1 cellular context compared by ENCODE assay signal in the genomic region with DNA sequence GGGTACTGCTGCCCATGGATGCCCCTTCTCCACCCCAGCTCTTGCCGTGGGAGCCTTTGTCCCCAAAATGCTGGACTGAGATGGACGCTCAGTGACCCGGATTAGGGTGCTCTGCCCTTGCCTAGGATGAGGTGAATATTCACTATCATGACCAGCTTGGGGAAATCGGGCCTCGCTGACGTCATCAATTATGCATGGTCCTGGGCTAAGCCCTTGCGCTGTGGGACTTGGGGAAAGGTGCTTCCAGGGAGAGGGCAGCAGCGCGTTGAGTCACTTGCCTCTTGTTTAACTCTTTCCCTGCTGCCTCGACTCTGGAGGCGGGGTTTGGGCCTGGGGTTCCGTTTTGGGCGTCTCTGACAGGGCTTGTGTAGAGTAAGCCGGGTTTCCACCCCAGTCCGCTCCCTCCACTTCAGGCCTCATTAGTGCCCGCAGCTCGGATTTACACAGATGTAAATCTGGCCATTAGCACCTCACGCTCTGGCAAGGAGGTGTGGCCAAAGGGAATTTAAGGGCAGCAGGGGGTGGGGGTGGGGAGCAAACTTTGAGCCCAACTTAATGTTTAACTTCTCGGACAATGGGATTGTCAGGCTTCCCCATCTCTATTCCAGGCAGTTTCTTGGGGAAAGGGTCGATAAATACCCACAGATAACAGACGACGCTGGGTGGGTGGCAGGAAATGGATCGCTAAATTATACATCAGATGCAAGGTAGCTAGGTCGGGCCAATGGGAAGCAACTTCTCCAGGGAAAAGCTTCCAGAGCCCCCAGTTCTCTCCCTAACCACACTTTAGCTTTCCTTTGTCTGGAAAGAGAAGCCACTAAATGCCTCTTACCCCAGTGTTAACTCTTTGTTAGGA.
TF ChIP-seq lines count a peak whose summit lies in the region.

No MANE protein-coding gene starts in this region.

TF ChIP-seq in HepG2, 621 proteins besides CTCF, POLR2A, EP300 and RAD21 (continued from another document and continues in another):
- TF ChIP-seq, protein P1, sequence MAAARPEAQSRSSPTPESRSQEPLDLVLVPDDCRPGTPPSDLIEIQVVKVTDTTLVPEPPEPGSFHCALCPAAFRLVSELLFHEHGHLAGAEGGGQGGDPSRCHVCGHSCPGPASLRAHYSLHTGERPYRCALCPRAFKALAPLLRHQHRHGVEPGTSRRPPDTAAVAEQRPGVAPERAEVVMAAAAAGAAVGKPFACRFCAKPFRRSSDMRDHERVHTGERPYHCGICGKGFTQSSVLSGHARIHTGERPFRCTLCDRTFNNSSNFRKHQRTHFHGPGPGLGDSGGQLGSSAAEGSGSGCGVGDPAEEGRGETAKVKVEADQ (CRISPR knock-in tag; IDR thresholded peaks at IDR 0.05; ENCODE audit: borderline replicate concordance), result no peak; the same call in 1 of the 2 replicates
- TF ChIP-seq ZNF761 (CRISPR knock-in tag; conservative IDR thresholded peaks at IDR 0.05), result no peak
- TF ChIP-seq ZNF589 (CRISPR knock-in tag; conservative IDR thresholded peaks at IDR 0.05), result no peak
- no peak for TF ChIP-seq SIN3B (IDR thresholded peaks at IDR 0.05; ENCODE audit: low read length)
- no peak for TF ChIP-seq ZFP37 (CRISPR knock-in tag; IDR thresholded peaks at IDR 0.05; ENCODE audit: borderline replicate concordance)
- 0 out of 2 replicates have a peak, but pooled peaks have one; percentile 14 for TF ChIP-seq ZNF12 (CRISPR knock-in tag; IDR thresholded peaks at IDR 0.05)
- TF ChIP-seq NBN (conservative IDR thresholded peaks at IDR 0.05), result no peak
- TF ChIP-seq, protein P2, sequence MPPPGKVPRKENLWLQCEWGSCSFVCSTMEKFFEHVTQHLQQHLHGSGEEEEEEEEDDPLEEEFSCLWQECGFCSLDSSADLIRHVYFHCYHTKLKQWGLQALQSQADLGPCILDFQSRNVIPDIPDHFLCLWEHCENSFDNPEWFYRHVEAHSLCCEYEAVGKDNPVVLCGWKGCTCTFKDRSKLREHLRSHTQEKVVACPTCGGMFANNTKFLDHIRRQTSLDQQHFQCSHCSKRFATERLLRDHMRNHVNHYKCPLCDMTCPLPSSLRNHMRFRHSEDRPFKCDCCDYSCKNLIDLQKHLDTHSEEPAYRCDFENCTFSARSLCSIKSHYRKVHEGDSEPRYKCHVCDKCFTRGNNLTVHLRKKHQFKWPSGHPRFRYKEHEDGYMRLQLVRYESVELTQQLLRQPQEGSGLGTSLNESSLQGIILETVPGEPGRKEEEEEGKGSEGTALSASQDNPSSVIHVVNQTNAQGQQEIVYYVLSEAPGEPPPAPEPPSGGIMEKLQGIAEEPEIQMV (CRISPR knock-in tag; IDR thresholded peaks at IDR 0.05; ENCODE audit: low read depth), result peak; percentile 87
- no peak; the same call in 1 of the 2 replicates for TF ChIP-seq LCORL (IDR thresholded peaks at IDR 0.05)
- TF ChIP-seq LCORL (CRISPR knock-in tag; IDR thresholded peaks at IDR 0.05), result peak; percentile 59
- TF ChIP-seq HMG20B (CRISPR knock-in tag; conservative IDR thresholded peaks at IDR 0.05), result peak; percentile 40; the same call in 1 of the 2 replicates
- TF ChIP-seq ZNF552 (CRISPR knock-in tag; IDR thresholded peaks at IDR 0.05; ENCODE audit: borderline replicate concordance), result no peak; the same call in 1 of the 2 replicates
- TF ChIP-seq, protein P3, sequence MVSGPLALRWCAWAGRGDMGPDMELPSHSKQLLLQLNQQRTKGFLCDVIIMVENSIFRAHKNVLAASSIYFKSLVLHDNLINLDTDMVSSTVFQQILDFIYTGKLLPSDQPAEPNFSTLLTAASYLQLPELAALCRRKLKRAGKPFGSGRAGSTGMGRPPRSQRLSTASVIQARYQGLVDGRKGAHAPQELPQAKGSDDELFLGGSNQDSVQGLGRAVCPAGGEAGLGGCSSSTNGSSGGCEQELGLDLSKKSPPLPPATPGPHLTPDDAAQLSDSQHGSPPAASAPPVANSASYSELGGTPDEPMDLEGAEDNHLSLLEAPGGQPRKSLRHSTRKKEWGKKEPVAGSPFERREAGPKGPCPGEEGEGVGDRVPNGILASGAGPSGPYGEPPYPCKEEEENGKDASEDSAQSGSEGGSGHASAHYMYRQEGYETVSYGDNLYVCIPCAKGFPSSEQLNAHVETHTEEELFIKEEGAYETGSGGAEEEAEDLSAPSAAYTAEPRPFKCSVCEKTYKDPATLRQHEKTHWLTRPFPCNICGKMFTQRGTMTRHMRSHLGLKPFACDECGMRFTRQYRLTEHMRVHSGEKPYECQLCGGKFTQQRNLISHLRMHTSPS (CRISPR knock-in tag; IDR thresholded peaks at IDR 0.05; ENCODE audit: low read depth), result no peak
- TF ChIP-seq EEA1 (CRISPR knock-in tag; IDR thresholded peaks at IDR 0.05; ENCODE audit: borderline replicate concordance), result no peak
- TF ChIP-seq ADNP (CRISPR knock-in tag; IDR thresholded peaks at IDR 0.05), result 0 out of 2 replicates have a peak, but pooled peaks have one; percentile 14
- no peak for TF ChIP-seq REL (CRISPR knock-in tag; conservative IDR thresholded peaks at IDR 0.05)
- no peak for TF ChIP-seq ZBTB3 (CRISPR knock-in tag; IDR thresholded peaks at IDR 0.05; ENCODE audit: borderline replicate concordance, low read depth)
- TF ChIP-seq, protein P4, sequence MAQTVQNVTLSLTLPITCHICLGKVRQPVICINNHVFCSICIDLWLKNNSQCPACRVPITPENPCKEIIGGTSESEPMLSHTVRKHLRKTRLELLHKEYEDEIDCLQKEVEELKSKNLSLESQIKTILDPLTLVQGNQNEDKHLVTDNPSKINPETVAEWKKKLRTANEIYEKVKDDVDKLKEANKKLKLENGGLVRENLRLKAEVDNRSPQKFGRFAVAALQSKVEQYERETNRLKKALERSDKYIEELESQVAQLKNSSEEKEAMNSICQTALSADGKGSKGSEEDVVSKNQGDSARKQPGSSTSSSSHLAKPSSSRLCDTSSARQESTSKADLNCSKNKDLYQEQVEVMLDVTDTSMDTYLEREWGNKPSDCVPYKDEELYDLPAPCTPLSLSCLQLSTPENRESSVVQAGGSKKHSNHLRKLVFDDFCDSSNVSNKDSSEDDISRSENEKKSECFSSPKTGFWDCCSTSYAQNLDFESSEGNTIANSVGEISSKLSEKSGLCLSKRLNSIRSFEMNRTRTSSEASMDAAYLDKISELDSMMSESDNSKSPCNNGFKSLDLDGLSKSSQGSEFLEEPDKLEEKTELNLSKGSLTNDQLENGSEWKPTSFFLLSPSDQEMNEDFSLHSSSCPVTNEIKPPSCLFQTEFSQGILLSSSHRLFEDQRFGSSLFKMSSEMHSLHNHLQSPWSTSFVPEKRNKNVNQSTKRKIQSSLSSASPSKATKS (CRISPR knock-in tag; IDR thresholded peaks at IDR 0.05), result no peak
- peak; percentile 25; the same call in 1 of the 2 replicates for TF ChIP-seq ZNF292 (CRISPR knock-in tag; IDR thresholded peaks at IDR 0.05; ENCODE audit: borderline replicate concordance, low read depth)
- no peak for TF ChIP-seq NPAS2 (CRISPR knock-in tag; IDR thresholded peaks at IDR 0.05; ENCODE audit: borderline replicate concordance)
- peak; percentile 28; the same call in 1 of the 2 replicates for TF ChIP-seq CBX5 (CRISPR knock-in tag; IDR thresholded peaks at IDR 0.05; ENCODE audit: borderline replicate concordance)
- TF ChIP-seq SP4 (CRISPR knock-in tag; IDR thresholded peaks at IDR 0.05), result peak; percentile 18; the same call in 1 of the 2 replicates
- no peak; the same call in 1 of the 2 replicates for TF ChIP-seq SPEN (CRISPR knock-in tag; IDR thresholded peaks at IDR 0.05; ENCODE audit: low read depth)
- TF ChIP-seq, protein P5, sequence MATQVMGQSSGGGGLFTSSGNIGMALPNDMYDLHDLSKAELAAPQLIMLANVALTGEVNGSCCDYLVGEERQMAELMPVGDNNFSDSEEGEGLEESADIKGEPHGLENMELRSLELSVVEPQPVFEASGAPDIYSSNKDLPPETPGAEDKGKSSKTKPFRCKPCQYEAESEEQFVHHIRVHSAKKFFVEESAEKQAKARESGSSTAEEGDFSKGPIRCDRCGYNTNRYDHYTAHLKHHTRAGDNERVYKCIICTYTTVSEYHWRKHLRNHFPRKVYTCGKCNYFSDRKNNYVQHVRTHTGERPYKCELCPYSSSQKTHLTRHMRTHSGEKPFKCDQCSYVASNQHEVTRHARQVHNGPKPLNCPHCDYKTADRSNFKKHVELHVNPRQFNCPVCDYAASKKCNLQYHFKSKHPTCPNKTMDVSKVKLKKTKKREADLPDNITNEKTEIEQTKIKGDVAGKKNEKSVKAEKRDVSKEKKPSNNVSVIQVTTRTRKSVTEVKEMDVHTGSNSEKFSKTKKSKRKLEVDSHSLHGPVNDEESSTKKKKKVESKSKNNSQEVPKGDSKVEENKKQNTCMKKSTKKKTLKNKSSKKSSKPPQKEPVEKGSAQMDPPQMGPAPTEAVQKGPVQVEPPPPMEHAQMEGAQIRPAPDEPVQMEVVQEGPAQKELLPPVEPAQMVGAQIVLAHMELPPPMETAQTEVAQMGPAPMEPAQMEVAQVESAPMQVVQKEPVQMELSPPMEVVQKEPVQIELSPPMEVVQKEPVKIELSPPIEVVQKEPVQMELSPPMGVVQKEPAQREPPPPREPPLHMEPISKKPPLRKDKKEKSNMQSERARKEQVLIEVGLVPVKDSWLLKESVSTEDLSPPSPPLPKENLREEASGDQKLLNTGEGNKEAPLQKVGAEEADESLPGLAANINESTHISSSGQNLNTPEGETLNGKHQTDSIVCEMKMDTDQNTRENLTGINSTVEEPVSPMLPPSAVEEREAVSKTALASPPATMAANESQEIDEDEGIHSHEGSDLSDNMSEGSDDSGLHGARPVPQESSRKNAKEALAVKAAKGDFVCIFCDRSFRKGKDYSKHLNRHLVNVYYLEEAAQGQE (IDR thresholded peaks at IDR 0.05; ENCODE audit: borderline replicate concordance in 1 of 2, low read depth in 1 of 2, low read length in 2 of 2), result no peak
- peak; percentile 18 for TF ChIP-seq SKI (IDR thresholded peaks at IDR 0.05; ENCODE audit: partially characterized antibody)
- TF ChIP-seq, protein P6, sequence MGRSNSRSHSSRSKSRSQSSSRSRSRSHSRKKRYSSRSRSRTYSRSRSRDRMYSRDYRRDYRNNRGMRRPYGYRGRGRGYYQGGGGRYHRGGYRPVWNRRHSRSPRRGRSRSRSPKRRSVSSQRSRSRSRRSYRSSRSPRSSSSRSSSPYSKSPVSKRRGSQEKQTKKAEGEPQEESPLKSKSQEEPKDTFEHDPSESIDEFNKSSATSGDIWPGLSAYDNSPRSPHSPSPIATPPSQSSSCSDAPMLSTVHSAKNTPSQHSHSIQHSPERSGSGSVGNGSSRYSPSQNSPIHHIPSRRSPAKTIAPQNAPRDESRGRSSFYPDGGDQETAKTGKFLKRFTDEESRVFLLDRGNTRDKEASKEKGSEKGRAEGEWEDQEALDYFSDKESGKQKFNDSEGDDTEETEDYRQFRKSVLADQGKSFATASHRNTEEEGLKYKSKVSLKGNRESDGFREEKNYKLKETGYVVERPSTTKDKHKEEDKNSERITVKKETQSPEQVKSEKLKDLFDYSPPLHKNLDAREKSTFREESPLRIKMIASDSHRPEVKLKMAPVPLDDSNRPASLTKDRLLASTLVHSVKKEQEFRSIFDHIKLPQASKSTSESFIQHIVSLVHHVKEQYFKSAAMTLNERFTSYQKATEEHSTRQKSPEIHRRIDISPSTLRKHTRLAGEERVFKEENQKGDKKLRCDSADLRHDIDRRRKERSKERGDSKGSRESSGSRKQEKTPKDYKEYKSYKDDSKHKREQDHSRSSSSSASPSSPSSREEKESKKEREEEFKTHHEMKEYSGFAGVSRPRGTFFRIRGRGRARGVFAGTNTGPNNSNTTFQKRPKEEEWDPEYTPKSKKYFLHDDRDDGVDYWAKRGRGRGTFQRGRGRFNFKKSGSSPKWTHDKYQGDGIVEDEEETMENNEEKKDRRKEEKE (IDR thresholded peaks at IDR 0.05), result no peak
- TF ChIP-seq KDM2A (CRISPR knock-in tag; IDR thresholded peaks at IDR 0.05; ENCODE audit: borderline replicate concordance, low read depth), result no peak
- TF ChIP-seq, protein P7, sequence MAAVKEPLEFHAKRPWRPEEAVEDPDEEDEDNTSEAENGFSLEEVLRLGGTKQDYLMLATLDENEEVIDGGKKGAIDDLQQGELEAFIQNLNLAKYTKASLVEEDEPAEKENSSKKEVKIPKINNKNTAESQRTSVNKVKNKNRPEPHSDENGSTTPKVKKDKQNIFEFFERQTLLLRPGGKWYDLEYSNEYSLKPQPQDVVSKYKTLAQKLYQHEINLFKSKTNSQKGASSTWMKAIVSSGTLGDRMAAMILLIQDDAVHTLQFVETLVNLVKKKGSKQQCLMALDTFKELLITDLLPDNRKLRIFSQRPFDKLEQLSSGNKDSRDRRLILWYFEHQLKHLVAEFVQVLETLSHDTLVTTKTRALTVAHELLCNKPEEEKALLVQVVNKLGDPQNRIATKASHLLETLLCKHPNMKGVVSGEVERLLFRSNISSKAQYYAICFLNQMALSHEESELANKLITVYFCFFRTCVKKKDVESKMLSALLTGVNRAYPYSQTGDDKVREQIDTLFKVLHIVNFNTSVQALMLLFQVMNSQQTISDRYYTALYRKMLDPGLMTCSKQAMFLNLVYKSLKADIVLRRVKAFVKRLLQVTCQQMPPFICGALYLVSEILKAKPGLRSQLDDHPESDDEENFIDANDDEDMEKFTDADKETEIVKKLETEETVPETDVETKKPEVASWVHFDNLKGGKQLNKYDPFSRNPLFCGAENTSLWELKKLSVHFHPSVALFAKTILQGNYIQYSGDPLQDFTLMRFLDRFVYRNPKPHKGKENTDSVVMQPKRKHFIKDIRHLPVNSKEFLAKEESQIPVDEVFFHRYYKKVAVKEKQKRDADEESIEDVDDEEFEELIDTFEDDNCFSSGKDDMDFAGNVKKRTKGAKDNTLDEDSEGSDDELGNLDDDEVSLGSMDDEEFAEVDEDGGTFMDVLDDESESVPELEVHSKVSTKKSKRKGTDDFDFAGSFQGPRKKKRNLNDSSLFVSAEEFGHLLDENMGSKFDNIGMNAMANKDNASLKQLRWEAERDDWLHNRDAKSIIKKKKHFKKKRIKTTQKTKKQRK (IDR thresholded peaks at IDR 0.05; ENCODE audit: low read length), result no peak
- no peak for TF ChIP-seq TCF12 (IDR thresholded peaks at IDR 0.05)
- peak; percentile 55; the same call in 1 of the 2 replicates for TF ChIP-seq TCF12 (CRISPR knock-in tag; IDR thresholded peaks at IDR 0.05)
- no peak for TF ChIP-seq ZBTB42 (CRISPR knock-in tag; IDR thresholded peaks at IDR 0.05)
- no peak for TF ChIP-seq MXI1 (IDR thresholded peaks at IDR 0.05; ENCODE audit: borderline replicate concordance, low read depth, low read length)
- TF ChIP-seq RFXAP (CRISPR knock-in tag; IDR thresholded peaks at IDR 0.05; ENCODE audit: borderline replicate concordance), result no peak
- TF ChIP-seq, protein P8, sequence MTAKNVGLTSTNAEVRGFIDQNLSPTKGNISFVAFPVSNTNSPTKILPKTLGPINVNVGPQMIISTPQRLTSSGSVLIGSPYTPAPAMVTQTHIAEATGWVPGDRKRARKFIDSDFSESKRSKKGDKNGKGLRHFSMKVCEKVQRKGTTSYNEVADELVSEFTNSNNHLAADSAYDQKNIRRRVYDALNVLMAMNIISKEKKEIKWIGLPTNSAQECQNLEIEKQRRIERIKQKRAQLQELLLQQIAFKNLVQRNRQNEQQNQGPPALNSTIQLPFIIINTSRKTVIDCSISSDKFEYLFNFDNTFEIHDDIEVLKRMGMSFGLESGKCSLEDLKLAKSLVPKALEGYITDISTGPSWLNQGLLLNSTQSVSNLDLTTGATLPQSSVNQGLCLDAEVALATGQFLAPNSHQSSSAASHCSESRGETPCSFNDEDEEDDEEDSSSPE (CRISPR knock-in tag; IDR thresholded peaks at IDR 0.05), result no peak
- no peak for TF ChIP-seq ZFP36 (IDR thresholded peaks at IDR 0.05; ENCODE audit: borderline replicate concordance, low read depth, low read length, partially characterized antibody)
- no peak for TF ChIP-seq ZFP62 (CRISPR knock-in tag; IDR thresholded peaks at IDR 0.05)
- TF ChIP-seq ZNF296 (CRISPR knock-in tag; conservative IDR thresholded peaks at IDR 0.05), result no peak
- TF ChIP-seq, protein P9, sequence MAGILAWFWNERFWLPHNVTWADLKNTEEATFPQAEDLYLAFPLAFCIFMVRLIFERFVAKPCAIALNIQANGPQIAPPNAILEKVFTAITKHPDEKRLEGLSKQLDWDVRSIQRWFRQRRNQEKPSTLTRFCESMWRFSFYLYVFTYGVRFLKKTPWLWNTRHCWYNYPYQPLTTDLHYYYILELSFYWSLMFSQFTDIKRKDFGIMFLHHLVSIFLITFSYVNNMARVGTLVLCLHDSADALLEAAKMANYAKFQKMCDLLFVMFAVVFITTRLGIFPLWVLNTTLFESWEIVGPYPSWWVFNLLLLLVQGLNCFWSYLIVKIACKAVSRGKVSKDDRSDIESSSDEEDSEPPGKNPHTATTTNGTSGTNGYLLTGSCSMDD (CRISPR knock-in tag; IDR thresholded peaks at IDR 0.05), result no peak
